23 cellular contexts compared by ENCODE assay signal in genomic region chr9:3239240-3239639, GRCh38.
DNase-seq lines count a peak whose midpoint lies in the region; FAIRE-seq and TF ChIP-seq lines count a peak whose summit lies in the region.
"Had no signal": no experiment of that assay in that cellular context is flagged by ENCODE, and none has a peak within 500 bp of the region (broad histone marks: within the 10 kb centered on the region; RNA-seq: fewer than 3 reads in every experiment).

No MANE protein-coding gene starts in this region.

- H3K4me3 ChIP-seq in HEK293 (ENCODE audit: low read depth, low read length) (no peak overlapping the region), bronchial epithelial cell (ENCODE audit: low read depth, low read length) (no peak overlapping the region), esophagus muscularis mucosa (no peak overlapping the region)
- H3K4me3 ChIP-seq: A549; BLaER1 treated with 17β-estradiol and CSF1 and Interleukin-3, amounts not matched to agents 10 nM and 100 nM; GM23248 had no signal

- intact Hi-C loops in esophagus muscularis mucosa (cut with DNase I) = loop anchor here (10.0 kb wide), 1 partner anchor 56 kb away; no protein-coding TSS in a partner anchor

- TF ChIP-seq POLR2A in esophagus muscularis mucosa (IDR thresholded peaks at IDR 0.05; ENCODE audit: low read depth) = no peak

- CTCF ChIA-PET in HEK293 (lab: Yijun Ruan, JAX) = interaction anchor here (0.7 to 2.1 kb wide), 5 partner anchors 15 to 976 kb away, joined by 4 to 7 read pairs (median 4); no protein-coding TSS in a partner anchor

- POLR2A ChIA-PET in HEK293 (lab: Yijun Ruan, JAX) = no interaction called here

- H3K36me3 ChIP-seq in HEK293 (ENCODE audit: control insufficient read depth in 2 of 2, insufficient read depth in 1 of 2, low read length in 2 of 2) (no peaks in the 10 kb centered on the region), bronchial epithelial cell (ENCODE audit: control insufficient read depth, insufficient read depth, low read length) (no peaks in the 10 kb centered on the region), esophagus muscularis mucosa (peaks cover 0 to 6% (median 0%) of the 10 kb centered on the region in 4 donors)
- H3K36me3 ChIP-seq: BE2C had no signal

- H3K27ac ChIP-seq in C4-2B (peak overlapping the region; percentile 41; the same call in 1 of the 2 replicates), HEK293 (ENCODE audit: extremely low read depth, low read depth, low read length) (no peak overlapping the region), esophagus muscularis mucosa (replicated peaks in 1 of 4) (no peak overlapping the region)
- H3K27ac ChIP-seq: A549; BLaER1 treated with 17β-estradiol and CSF1 and Interleukin-3, amounts not matched to agents 10 nM and 100 nM; GM23248 had no signal

- TF ChIP-seq CTCF in C4-2B (conservative IDR thresholded peaks at IDR 0.05) (no peak), HEK293 (tag by site-specific recombination; IDR thresholded peaks at IDR 0.05) (no peak), bronchial epithelial cell (IDR thresholded peaks at IDR 0.05; ENCODE audit: insufficient read depth, low read length, severe bottlenecking) (no peak), esophagus muscularis mucosa (IDR thresholded peaks at IDR 0.05) (no peak)

- H3K27me3 ChIP-seq in bronchial epithelial cell (ENCODE audit: control insufficient read depth, insufficient read depth, low read length) (no peaks in the 10 kb centered on the region), esophagus muscularis mucosa (no peaks in the 10 kb centered on the region)
- H3K27me3 ChIP-seq: BE2C; BLaER1 treated with 17β-estradiol and CSF1 and Interleukin-3, amounts not matched to agents 10 nM and 100 nM had no signal

- no peaks in the 10 kb centered on the region for H3K4me1 ChIP-seq in HEK293 (ENCODE audit: control insufficient read depth, insufficient read depth, low read length)
- peaks cover 0 to 2% (median under 1%) of the 10 kb centered on the region in 4 donors for H3K4me1 ChIP-seq in esophagus muscularis mucosa
- H3K4me1 ChIP-seq: A549, BE2C had no signal

- peak; percentile 90 for FAIRE-seq in bronchial epithelial cell (lab: Jason Lieb, UNC)
- FAIRE-seq: A549, G401.6, GM12892, H1 had no signal

- 96% methylated on average over 4 of the region's 4 CpGs for WGBS in esophagus muscularis mucosa

- no peak for TF ChIP-seq EP300 in esophagus muscularis mucosa (IDR thresholded peaks at IDR 0.05)

- DNase-seq in bronchial epithelial cell (ENCODE audit: low read depth) (no peak), esophagus muscularis mucosa (ENCODE audit: extremely low spot score) (no peak), NCI-H226 (no peak), NCI-H524 treated with DMSO at 0.1 percent for 48 hours (lab: John Stamatoyannopoulos, UW) (no peak)
- DNase-seq: 8988T; ACHN; AML-193; BE2C; Calu3; CD4-positive, alpha-beta memory T cell; COR-L47; DMS53; DND-41; GM23248; H7; HFFc6 had no signal

- H3K9me3 ChIP-seq in HEK293 (ENCODE audit: control insufficient read depth, insufficient read depth, low read depth, low read length) (no peaks in the 10 kb centered on the region), esophagus muscularis mucosa (no peaks in the 10 kb centered on the region)
- H3K9me3 ChIP-seq: A549; BE2C; BLaER1 treated with 17β-estradiol and CSF1 and Interleukin-3, amounts not matched to agents 10 nM and 100 nM had no signal

TF ChIP-seq in HEK293, 187 proteins besides CTCF, POLR2A, EP300 and RAD21:
- TF ChIP-seq ZNF664 (tag by site-specific recombination; IDR thresholded peaks at IDR 0.05) (no peak), SCRT2 (tag by site-specific recombination; IDR thresholded peaks at IDR 0.05) (peak; percentile 42)
